In the genomic region with DNA sequence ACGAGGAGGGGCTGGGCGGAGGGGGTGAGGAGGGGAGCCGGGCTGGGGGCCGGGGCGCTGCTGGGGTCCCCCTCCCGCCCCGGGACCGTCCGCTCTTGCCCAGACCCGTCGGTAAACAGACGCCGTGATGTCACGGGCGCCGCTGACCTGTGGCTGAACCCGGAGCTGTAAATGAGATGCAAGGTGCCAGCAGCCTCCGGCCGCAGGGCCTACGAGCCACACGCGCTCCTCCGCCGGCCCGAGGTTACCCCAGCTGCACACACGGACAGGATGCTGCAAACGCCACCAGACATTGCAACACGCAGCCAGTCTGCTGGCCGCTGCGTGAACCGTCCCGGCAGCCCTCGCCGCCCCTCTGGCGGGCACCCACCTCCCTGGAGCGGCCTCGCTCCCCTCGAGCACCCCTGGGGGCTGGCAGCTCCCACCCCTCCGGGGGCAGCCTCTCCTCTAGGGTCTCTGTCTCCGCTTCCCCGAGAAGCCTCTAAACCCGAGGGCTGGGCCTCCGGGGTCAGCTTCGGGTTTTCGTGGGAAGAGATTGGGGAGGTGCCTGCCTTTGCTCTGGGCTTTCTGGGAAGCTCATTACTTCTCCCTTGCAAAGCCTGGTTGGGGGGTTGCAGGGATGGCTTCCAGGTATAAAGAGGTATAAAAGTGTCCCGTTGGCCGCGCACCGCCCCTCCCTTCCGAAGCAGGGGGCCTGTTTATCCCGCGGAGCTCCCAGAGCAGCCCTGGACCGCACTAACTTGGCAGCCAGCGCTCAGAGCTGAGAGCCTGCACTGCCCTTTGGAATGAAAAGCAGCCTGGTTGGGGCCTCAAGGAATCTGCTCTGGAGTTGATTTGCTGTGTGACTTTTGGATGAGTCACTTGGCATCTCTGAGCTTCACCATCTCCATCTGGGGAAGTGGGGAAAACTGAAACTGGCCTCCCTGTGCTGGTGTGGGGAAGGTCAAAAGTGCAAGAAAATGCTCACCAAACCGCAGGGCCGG, we compare ENCODE assay signal across 8 cellular contexts. TPM values are rescaled to one million over a fixed set of nuclear protein-coding genes. Genes with fewer than 3 reads are reported as not detected.
DNase-seq lines count a peak whose midpoint lies in the region; ATAC-seq and TF ChIP-seq lines count a peak whose summit lies in the region.

No MANE protein-coding gene starts in this region.

- peaks cover 0 to 4% of the 10 kb centered on the region in 2 donors for H3K36me3 ChIP-seq in body of pancreas (replicated peaks in 1 of 2; ENCODE audit: insufficient read depth in 1 of 2, low read depth in 2 of 2)

- H3K4me1 ChIP-seq in body of pancreas: peaks cover 78% of the 10 kb centered on the region

- no peaks in the 10 kb centered on the region for H3K27me3 ChIP-seq in body of pancreas

- 37 to 55% methylated on average over 21 to 56 of the region's 56 CpGs for WGBS in body of pancreas, 2 donors

- intact Hi-C loops in body of pancreas (cut with DNase I): no loop called here

- no peak for TF ChIP-seq CTCF in body of pancreas (IDR thresholded peaks at IDR 0.05)

- peak; percentile 21 for DNase-seq in NCI-H82 (lab: John Stamatoyannopoulos, UW)
- no peak for DNase-seq in NCI-H82 treated with DMSO at 0.1 percent for 48 hours (lab: John Stamatoyannopoulos, UW; ENCODE audit: unreplicated experiment)
- peak; percentile 41 for DNase-seq in NCI-H1092 (lab: John Stamatoyannopoulos, UW)
- peak; percentile 62 to 89 (median 78) for DNase-seq in body of pancreas
- DNase-seq in renal cortical epithelial cell (ENCODE audit: low read depth): peak; percentile 91
- DNase-seq in NCI-H774 (lab: John Stamatoyannopoulos, UW): no peak

- H3K4me3 ChIP-seq in body of pancreas (no peak overlapping the region), iPS-11a (ENCODE audit: low read depth, low read length) (peak overlapping the region; percentile 28)

- H3K27ac ChIP-seq in body of pancreas: peak overlapping the region; percentile 36 to 80 (median 66)

- H3K9me3 ChIP-seq in body of pancreas: no peaks in the 10 kb centered on the region

- TF ChIP-seq POLR2A in body of pancreas (IDR thresholded peaks at IDR 0.05): no peak

- peak; percentile 72 for ATAC-seq in body of pancreas
- no peak for ATAC-seq in HG03571 (IDR thresholded peaks at IDR 0.05; ENCODE audit: unreplicated experiment)

RNA-seq across cellular contexts. Expression of gene DHRS3, which starts 21.9 kb away (rescaled TPM):
- total RNA-seq in body of pancreas: 100 to 1,000 TPM in 1 of 2 donors, 10 to 100 TPM in 1; 81.7 to 104 TPM
- total RNA-seq in renal cortical epithelial cell: 28.9 and 66.2 TPM in 2 replicates

RNA-seq across cellular contexts. Expression of gene AADACL4, which starts 47.8 kb away (rescaled TPM):
- total RNA-seq in body of pancreas: not detected
- total RNA-seq in renal cortical epithelial cell: not detected in 2 replicates

Comparison
In these comparisons a context has a peak if more than half of its experiments do, and no peak if none do; other contexts are left out.
1. DNase-seq: peak in NCI-H82 (single experiment), NCI-H1092 (single experiment), body of pancreas (4 of 4) and renal cortical epithelial cell (single experiment); none in NCI-H82 treated with DMSO at 0.1 percent for 48 hours (single experiment) and NCI-H774 (single experiment).